24 cellular contexts compared by ENCODE assay signal in the genomic region with DNA sequence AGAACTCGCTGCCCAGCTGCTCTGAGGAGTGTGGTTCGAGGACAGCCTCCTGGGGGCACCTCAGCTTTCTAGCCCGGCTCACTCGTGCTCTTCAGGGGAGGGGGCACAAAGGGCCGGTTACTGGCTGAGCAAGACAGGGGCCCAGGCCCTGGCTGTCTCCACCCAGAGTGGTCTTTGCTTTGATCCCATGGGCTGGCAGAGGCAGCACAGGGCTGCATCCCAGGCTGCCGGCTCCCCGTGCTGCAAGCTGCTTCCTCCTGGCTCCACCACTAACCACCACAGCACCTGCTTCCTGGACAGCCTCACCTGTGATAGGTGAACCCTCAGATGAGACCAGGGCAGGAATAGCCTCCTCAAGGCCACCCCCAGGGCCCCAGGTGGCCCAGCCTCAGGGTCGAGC. TPM values are rescaled to one million over a fixed set of nuclear protein-coding genes. Genes with fewer than 3 reads are reported as not detected.
DNase-seq lines count a peak whose midpoint lies in the region; ATAC-seq, FAIRE-seq and TF ChIP-seq lines count a peak whose summit lies in the region.
"Had no signal": no experiment of that assay in that cellular context is flagged by ENCODE, and none has a peak within 500 bp of the region (broad histone marks: within the 10 kb centered on the region; RNA-seq: fewer than 3 reads in every experiment).

No MANE protein-coding gene starts in this region.

- no peaks in the 10 kb centered on the region for H4K20me1 ChIP-seq in BLaER1
- H4K20me1 ChIP-seq in HepG2 (ENCODE audit: insufficient read depth, low read length): no peaks in the 10 kb centered on the region

- no peak overlapping the region for H2AFZ ChIP-seq in HepG2 (ENCODE audit: low read length)

- CTCF ChIA-PET in HepG2 (lab: Yijun Ruan, JAX; ENCODE audit: low intra/inter-chr PET ratio, low total read pairs): interaction anchor here (2.7 kb wide), 1 partner anchor 210 kb away, joined by 29 read pairs; no protein-coding TSS in a partner anchor

- H3K27ac ChIP-seq in BLaER1: no peak overlapping the region
- no peak overlapping the region for H3K27ac ChIP-seq in HepG2 (ENCODE audit: extremely low read length, insufficient read depth, low read length)
- H3K27ac ChIP-seq: HL-60 had no signal

- 3% methylated on average over 7 of the region's 8 CpGs for WGBS in HepG2 (ENCODE audit: low lambda C conversion rate)

- H3K36me3 ChIP-seq in BLaER1 (no peaks in the 10 kb centered on the region), HepG2 (replicated peaks in 1 of 2; ENCODE audit: control insufficient read depth in 1 of 2, insufficient read depth in 2 of 2, low read length in 2 of 2) (no peaks in the 10 kb centered on the region)

- H3K9me3 ChIP-seq in BLaER1 (no peaks in the 10 kb centered on the region), HepG2 (ENCODE audit: low read length) (no peaks in the 10 kb centered on the region)
- H3K9me3 ChIP-seq: Caco-2 had no signal

- BruUV-seq in HepG2 (replicated peaks; lab: Mats Ljungman, UMichigan): no TSS peak

- no peaks in the 10 kb centered on the region for H3K79me2 ChIP-seq in HepG2 (ENCODE audit: insufficient read depth, low read length)

- TF ChIP-seq EP300 in HepG2 (IDR thresholded peaks at IDR 0.05; ENCODE audit: low read depth in 2 of 2, low read length in 2 of 2) (no peak), HepG2 (CRISPR knock-in tag; IDR thresholded peaks at IDR 0.05; ENCODE audit: borderline replicate concordance) (no peak)

- POLR2A ChIA-PET in HepG2 (lab: Yijun Ruan, JAX): no interaction called here

- no peak overlapping the region for H3K4me3 ChIP-seq in BLaER1
- H3K4me3 ChIP-seq in HepG2 (replicated peaks in 1 of 3; ENCODE audit: insufficient read depth in 1 of 3, low read depth in 2 of 3, low read length in 3 of 3): no peak overlapping the region

- in situ Hi-C loops in HepG2 (cut with HindIII; ENCODE audit: extremely low pct_ligation_motif_present, low pct_unique_long_range_greater_than_20kb): no loop called here

- H3K9ac ChIP-seq in BLaER1: no peak overlapping the region
- no peak overlapping the region for H3K9ac ChIP-seq in HepG2 (ENCODE audit: insufficient read depth, low read depth, low read length)

- TF ChIP-seq POLR2A in HepG2 (IDR thresholded peaks at IDR 0.05; ENCODE audit: insufficient read depth in 1 of 2, low read depth in 2 of 2, low read length in 2 of 2): no peak

- H3K27me3 ChIP-seq in BLaER1: peaks cover 11% of the 10 kb centered on the region; the same call in 1 of the 2 replicates
- peaks cover 10 to 59% of the 10 kb centered on the region in 2 experiments; a peak in 3 of 5 replicates for H3K27me3 ChIP-seq in HepG2 (ENCODE audit: control insufficient read depth in 1 of 2, insufficient read depth in 2 of 2, low read length in 2 of 2)

- H3K4me1 ChIP-seq in BLaER1 (peaks cover 8% of the 10 kb centered on the region), HepG2 (ENCODE audit: insufficient read depth, low read length) (no peaks in the 10 kb centered on the region)
- H3K4me1 ChIP-seq: Caco-2 had no signal

- no peak for FAIRE-seq in HepG2 (lab: Jason Lieb, UNC)
- FAIRE-seq: GM19239 had no signal

- H3K4me2 ChIP-seq in BLaER1 (peak overlapping the region; percentile 17; the same call in 1 of the 2 replicates), HepG2 (ENCODE audit: low read depth, low read length) (no peak overlapping the region)

- TF ChIP-seq CTCF in HepG2 (CRISPR knock-in tag; IDR thresholded peaks at IDR 0.05): no peak

- no peak for TF ChIP-seq RAD21 in HepG2 (CRISPR knock-in tag; IDR thresholded peaks at IDR 0.05)

- ATAC-seq in esophagus mucosa (peak; percentile 14), HepG2 (no peak; the same call in 2 of the 3 replicates), GM21528 (IDR thresholded peaks at IDR 0.05; ENCODE audit: low FRiP score, unreplicated experiment) (no peak)

- DNase-seq in COLO668 (lab: John Stamatoyannopoulos, UW; ENCODE audit: unreplicated experiment) (peak; percentile 26), NCI-H2196 treated with DMSO at 0.1 percent for 48 hours (lab: John Stamatoyannopoulos, UW; ENCODE audit: unreplicated experiment) (peak; percentile 23), HepG2 (ENCODE audit: low spot score) (no peak)
- no peak for DNase-seq in stimulated activated CD8-positive, alpha-beta memory T cell treated with anti-CD3 and anti-CD28 coated beads, Interleukin-4, amount 100 ng/mL, for 48 hours
- DNase-seq: CD4-positive, alpha-beta T cell; EL; GF-D8; H9; HFFc6; KBM-7; NCI-H1105; NCI-H1694 treated with DMSO at 0.1 percent for 48 hours; NCI-H2081 treated with DMSO at 0.1 percent for 48 hours; NCI-H226; NCI-H524 treated with DMSO at 0.1 percent for 48 hours; SHP77 had no signal

- intact Hi-C loops in HepG2 (cut with micrococcal nuclease; ENCODE audit: unreplicated experiment): loop anchor here (5.0 kb wide), 1 partner anchor 204 kb away; no protein-coding TSS in a partner anchor

TF ChIP-seq in HepG2, 621 proteins besides CTCF, POLR2A, EP300 and RAD21 (continues in another document):
- TF ChIP-seq PHF20 (CRISPR knock-in tag; IDR thresholded peaks at IDR 0.05) (no peak), ZNF598 (CRISPR knock-in tag; IDR thresholded peaks at IDR 0.05; ENCODE audit: borderline replicate concordance) (no peak), ZBTB38 (CRISPR knock-in tag; IDR thresholded peaks at IDR 0.05) (no peak), TAF15 (IDR thresholded peaks at IDR 0.05; ENCODE audit: low read depth, low read length, poor library complexity, severe bottlenecking) (no peak), ZSCAN31 (CRISPR knock-in tag; IDR thresholded peaks at IDR 0.05; ENCODE audit: low read depth) (no peak), HDAC6 (IDR thresholded peaks at IDR 0.05; ENCODE audit: low read depth, low read length) (no peak), ZNF260 (CRISPR knock-in tag; IDR thresholded peaks at IDR 0.05; ENCODE audit: borderline replicate concordance, low read depth) (no peak)
- TF ChIP-seq, protein P1, sequence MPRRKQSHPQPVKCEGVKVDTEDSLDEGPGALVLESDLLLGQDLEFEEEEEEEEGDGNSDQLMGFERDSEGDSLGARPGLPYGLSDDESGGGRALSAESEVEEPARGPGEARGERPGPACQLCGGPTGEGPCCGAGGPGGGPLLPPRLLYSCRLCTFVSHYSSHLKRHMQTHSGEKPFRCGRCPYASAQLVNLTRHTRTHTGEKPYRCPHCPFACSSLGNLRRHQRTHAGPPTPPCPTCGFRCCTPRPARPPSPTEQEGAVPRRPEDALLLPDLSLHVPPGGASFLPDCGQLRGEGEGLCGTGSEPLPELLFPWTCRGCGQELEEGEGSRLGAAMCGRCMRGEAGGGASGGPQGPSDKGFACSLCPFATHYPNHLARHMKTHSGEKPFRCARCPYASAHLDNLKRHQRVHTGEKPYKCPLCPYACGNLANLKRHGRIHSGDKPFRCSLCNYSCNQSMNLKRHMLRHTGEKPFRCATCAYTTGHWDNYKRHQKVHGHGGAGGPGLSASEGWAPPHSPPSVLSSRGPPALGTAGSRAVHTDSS (CRISPR knock-in tag; conservative IDR thresholded peaks at IDR 0.05): no peak

RNA-seq across cellular contexts. Expression of a gene that starts 6.8 kb away (rescaled TPM):
- total RNA-seq in esophagus mucosa: not detected
- not detected in 2 replicates for total RNA-seq in HepG2 (2016; rRNA removed; fragmentation: Illumina TruSeq; extraction: Trizol)
- total RNA-seq in HepG2 (2016; cell fraction: cytosol; rRNA removed; fragmentation: Illumina TruSeq; extraction: Trizol; ENCODE audit: low read depth): not detected in 2 replicates
- not detected in 2 replicates for total RNA-seq in HepG2 (2016; cell fraction: insoluble cytoplasmic fraction; rRNA removed; fragmentation: Illumina TruSeq; extraction: Trizol)
- not detected in 2 replicates for total RNA-seq in HepG2 (2016; cell fraction: membrane; rRNA removed; fragmentation: Illumina TruSeq; extraction: Trizol)
- total RNA-seq in HepG2 (2016; cell fraction: nucleus; rRNA removed; fragmentation: Illumina TruSeq; extraction: Trizol): not detected in 2 replicates
- not detected in 2 replicates for polyA plus RNA-seq in HepG2 (2011; rRNA removed)
- not detected in 2 replicates for polyA plus RNA-seq in HepG2 (2011; cell fraction: cytosol; rRNA removed)
- not detected in 2 replicates for polyA plus RNA-seq in HepG2 (2011; cell fraction: nucleus; rRNA removed)
- not detected in 2 replicates for polyA plus RNA-seq in HepG2 (2012)
- polyA plus RNA-seq in HepG2 (2016; cell fraction: cytosol; fragmentation: Illumina TruSeq; extraction: Trizol; ENCODE audit: low read depth): not detected in 2 replicates
- polyA plus RNA-seq in HepG2 (2016; cell fraction: insoluble cytoplasmic fraction; fragmentation: Illumina TruSeq; extraction: Trizol; ENCODE audit: low read depth): not detected in 2 replicates
- not detected in 2 replicates for polyA plus RNA-seq in HepG2 (2016; cell fraction: membrane; fragmentation: Illumina TruSeq; extraction: Trizol; ENCODE audit: low read depth)
- polyA plus RNA-seq in HepG2 (2016; cell fraction: nucleus; fragmentation: Illumina TruSeq; extraction: Trizol; ENCODE audit: insufficient read depth, low read depth): not detected in 2 replicates
- polyA minus RNA-seq in HepG2 (2011; rRNA and poly(A)+ RNA removed; ENCODE audit: low replicate concordance): not detected in 2 replicates
- not detected in 2 replicates for polyA minus RNA-seq in HepG2 (2011; cell fraction: cytosol; rRNA and poly(A)+ RNA removed)
- not detected in 2 replicates for polyA minus RNA-seq in HepG2 (2011; cell fraction: nucleus; rRNA and poly(A)+ RNA removed)
- total RNA-seq: Caco-2; CD4-positive, alpha-beta T cell; H9; HFFc6; HT-29 had no signal
- polyA plus RNA-seq: BJ had no signal

RNA-seq across cellular contexts. Expression of a gene that starts 42.9 kb away (rescaled TPM):
- total RNA-seq in esophagus mucosa: 0.88 TPM
- total RNA-seq in HepG2 (2016; rRNA removed; fragmentation: Illumina TruSeq; extraction: Trizol): 2.1 and 3.6 TPM in 2 replicates
- total RNA-seq in HepG2 (2016; cell fraction: cytosol; rRNA removed; fragmentation: Illumina TruSeq; extraction: Trizol; ENCODE audit: low read depth): 2.0 and 2.2 TPM in 2 replicates
- 1.7 and 2.4 TPM in 2 replicates for total RNA-seq in HepG2 (2016; cell fraction: insoluble cytoplasmic fraction; rRNA removed; fragmentation: Illumina TruSeq; extraction: Trizol)
- total RNA-seq in HepG2 (2016; cell fraction: membrane; rRNA removed; fragmentation: Illumina TruSeq; extraction: Trizol): 2.1 and 2.3 TPM in 2 replicates
- 1.8 and 2.7 TPM in 2 replicates for total RNA-seq in HepG2 (2016; cell fraction: nucleus; rRNA removed; fragmentation: Illumina TruSeq; extraction: Trizol)
- 2.8 and 3.3 TPM in 2 replicates for polyA plus RNA-seq in HepG2 (2011; rRNA removed)
- polyA plus RNA-seq in HepG2 (2011; cell fraction: cytosol; rRNA removed): 1.4 and 1.9 TPM in 2 replicates
- polyA plus RNA-seq in HepG2 (2011; cell fraction: nucleus; rRNA removed): 3.1 and 3.6 TPM in 2 replicates
- polyA plus RNA-seq in HepG2 (2012): 3.8 and 7.8 TPM in 2 replicates
- polyA plus RNA-seq in HepG2 (2016; cell fraction: cytosol; fragmentation: Illumina TruSeq; extraction: Trizol; ENCODE audit: low read depth): 6.6 and 6.7 TPM in 2 replicates
- polyA plus RNA-seq in HepG2 (2016; cell fraction: insoluble cytoplasmic fraction; fragmentation: Illumina TruSeq; extraction: Trizol; ENCODE audit: low read depth): 4.1 and 6.8 TPM in 2 replicates
- polyA plus RNA-seq in HepG2 (2016; cell fraction: membrane; fragmentation: Illumina TruSeq; extraction: Trizol; ENCODE audit: low read depth): 4.0 and 5.5 TPM in 2 replicates
- polyA plus RNA-seq in HepG2 (2016; cell fraction: nucleus; fragmentation: Illumina TruSeq; extraction: Trizol; ENCODE audit: insufficient read depth, low read depth): 3.8 and 5.1 TPM in 2 replicates
- polyA minus RNA-seq in HepG2 (2011; rRNA and poly(A)+ RNA removed; ENCODE audit: low replicate concordance): 2.0 and 2.7 TPM in 2 replicates
- polyA minus RNA-seq in HepG2 (2011; cell fraction: cytosol; rRNA and poly(A)+ RNA removed): 0.97 and 2.1 TPM in 2 replicates
- polyA minus RNA-seq in HepG2 (2011; cell fraction: nucleus; rRNA and poly(A)+ RNA removed): 1.4 and 1.7 TPM in 2 replicates

Comparison
In these comparisons a context has a peak if more than half of its experiments do, and no peak if none do; other contexts are left out.
1. DNase-seq: peak in COLO668 (single experiment) and NCI-H2196 treated with DMSO at 0.1 percent for 48 hours (single experiment); none in stimulated activated CD8-positive, alpha-beta memory T cell treated with anti-CD3 and anti-CD28 coated beads, Interleukin-4, amount 100 ng/mL, for 48 hours (single experiment) and HepG2 (single experiment).